Comparison of ENCODE assay signal across 8 cellular contexts in the genomic region with DNA sequence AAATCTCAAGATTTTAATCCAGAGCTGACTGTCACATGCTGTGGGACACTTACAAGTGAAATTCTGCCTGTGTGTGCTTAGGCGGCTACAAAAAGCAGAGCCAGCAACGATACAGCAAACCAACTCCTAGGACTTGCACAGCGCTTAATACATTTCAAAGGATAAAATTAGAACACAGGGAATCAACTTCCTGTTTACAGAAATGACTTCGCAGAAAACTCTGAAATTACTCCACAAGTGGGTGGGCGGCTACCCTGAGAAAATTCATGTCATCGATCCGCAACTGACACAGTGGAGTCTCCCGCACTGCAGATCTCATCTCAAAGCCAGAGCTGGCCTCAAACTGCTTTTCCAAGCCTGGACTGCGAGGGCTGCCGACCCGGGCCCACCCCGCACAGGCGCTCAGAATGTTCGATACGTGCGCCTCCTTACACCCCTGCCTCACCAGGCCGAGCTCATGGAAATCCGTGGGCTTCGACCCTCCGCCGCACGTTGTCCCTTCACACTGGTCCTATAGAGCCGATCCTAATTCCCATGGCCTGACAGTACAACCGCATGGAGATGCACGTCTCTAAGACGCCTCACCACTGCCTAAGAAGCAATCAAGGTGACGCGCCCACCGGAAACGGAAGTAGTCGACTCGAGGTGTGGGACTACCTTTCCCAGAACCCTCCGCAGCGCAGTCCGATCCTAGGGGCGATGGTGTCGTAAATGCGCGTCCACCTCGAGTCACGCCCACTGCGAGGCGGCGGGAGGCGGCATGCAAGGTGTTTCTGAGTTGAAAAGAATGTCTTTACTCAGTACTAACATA. TPM values are rescaled to one million over a fixed set of nuclear protein-coding genes. Genes with fewer than 3 reads are reported as not detected.
A peak's percentile ranks its signal among the peaks of the same experiment; 100 is the strongest.
DNase-seq lines count a peak whose midpoint lies in the region; ATAC-seq and TF ChIP-seq lines count a peak whose summit lies in the region.

TSS of gene ZNF229 (minus strand) at position 609 of the 811 bp plus-strand sequence. CDS start 5,625 bp downstream, outside the sequence.

- H3K36me3 ChIP-seq in parathyroid adenoma (ENCODE audit: control insufficient read depth, insufficient read depth, low read length) (no peaks in the 10 kb centered on the region), thoracic aorta (peaks cover 14% of the 10 kb centered on the region)

- POLR2A ChIA-PET in AG04450 (lab: Yijun Ruan, JAX): no interaction called here

- H3K4me1 ChIP-seq in parathyroid adenoma: no peaks in the 10 kb centered on the region
- H3K4me1 ChIP-seq in thoracic aorta (ENCODE audit: control insufficient read depth in 1 of 2, low read depth in 2 of 2): peaks cover 0 to 9% of the 10 kb centered on the region in 2 donors

- DNase-seq in AG04450 (ENCODE audit: low read depth, low spot score) (peak; percentile 87), HT1080 (ENCODE audit: low read depth) (peak; percentile 90), T-helper 1 cell (peak; percentile 16 to 54 (median 40)), amniotic stem cell (lab: John Stamatoyannopoulos, UW) (peak; percentile 80), left cardiac atrium (peak; percentile 94), thoracic aorta (ENCODE audit: low spot score) (peak; percentile 41)

- H3K4me3 ChIP-seq in AG04450 (ENCODE audit: low read depth, low read length) (peak within 1 kb of the TSS; percentile 91), parathyroid adenoma (ENCODE audit: low read depth, low read length) (peak within 1 kb of the TSS; percentile 76), thoracic aorta (peak within 1 kb of the TSS; percentile 82)

- H3K27me3 ChIP-seq in AG04450 (ENCODE audit: control insufficient read depth, insufficient read depth, low read length) (no peaks in the 10 kb centered on the region), parathyroid adenoma (ENCODE audit: control insufficient read depth, insufficient read depth, low read length) (no peaks in the 10 kb centered on the region), thoracic aorta (replicated peaks; ENCODE audit: insufficient read depth) (no peaks in the 10 kb centered on the region)

- TF ChIP-seq CTCF in AG04450 (IDR thresholded peaks at IDR 0.05; ENCODE audit: low read depth, low read length) (no peak), parathyroid adenoma (IDR thresholded peaks at IDR 0.05) (no peak), thoracic aorta (IDR thresholded peaks at IDR 0.05) (no peak)

- peak; percentile 99 to 100 for ATAC-seq in left cardiac atrium
- no peak for ATAC-seq in thoracic aorta (ENCODE audit: insufficient number of reproducible peaks, low FRiP score, low read depth)
- ATAC-seq in GM19397 (IDR thresholded peaks at IDR 0.05; ENCODE audit: unreplicated experiment): no peak

- H3K4me2 ChIP-seq in parathyroid adenoma (ENCODE audit: low read length): peak within 1 kb of the TSS; percentile 80

- CTCF ChIA-PET in AG04450 (lab: Charles Lee): no interaction called here

- H2AFZ ChIP-seq in parathyroid adenoma: no peak within 1 kb of the TSS

- H3K79me2 ChIP-seq in parathyroid adenoma: no peaks in the 10 kb centered on the region

- peak within 1 kb of the TSS; percentile 81 for H3K27ac ChIP-seq in AG04450 (ENCODE audit: low read depth, low read length)
- no peak within 1 kb of the TSS for H3K27ac ChIP-seq in parathyroid adenoma
- H3K27ac ChIP-seq in thoracic aorta: no peak within 1 kb of the TSS

- intact Hi-C loops in left cardiac atrium (cut with DNase I): no loop called here

- H3K9me3 ChIP-seq in AG04450 (ENCODE audit: control insufficient read depth, insufficient read depth, low read length): peaks cover 17% of the 10 kb centered on the region
- no peaks in the 10 kb centered on the region for H3K9me3 ChIP-seq in parathyroid adenoma (ENCODE audit: control insufficient read depth, low read length)
- H3K9me3 ChIP-seq in thoracic aorta: peaks cover 43% of the 10 kb centered on the region

- H3K9ac ChIP-seq in parathyroid adenoma: no peak within 1 kb of the TSS

RNA-seq across cellular contexts. Expression of gene ZNF229, which starts in this region (rescaled TPM):
- polyA plus RNA-seq in AG04450 (2011; rRNA removed): 12.8 TPM in 2 replicates
- 13.2 and 16.4 TPM in 2 replicates for polyA minus RNA-seq in AG04450 (2011; rRNA and poly(A)+ RNA removed)
- total RNA-seq in HT1080 (2014; rRNA removed; shearing (Covaris generic)): 5.8 and 7.3 TPM in 2 replicates
- 2.3 and 4.0 TPM in 2 replicates for polyA plus RNA-seq in HT1080 (2015; cell fraction: cytosol; rRNA removed)
- polyA plus RNA-seq in HT1080 (2015; cell fraction: nucleus; rRNA removed): 4.1 and 4.4 TPM in 2 replicates
- total RNA-seq in left cardiac atrium (1 to 10 TPM; 5.2 to 5.6 TPM), thoracic aorta (1 to 10 TPM; 2.3 to 4.1 TPM)

Comparison
In these comparisons a context has a peak if more than half of its experiments do, and no peak if none do; other contexts are left out.
1. DNase-seq: peak in every context shown above with its lines; median percentile 94 in left cardiac atrium; 90 in HT1080; 87 in AG04450; 80 in amniotic stem cell; 41 in thoracic aorta; 40 in T-helper 1 cell.
2. ATAC-seq: peak in left cardiac atrium (2 of 2); none in thoracic aorta (single experiment) and GM19397 (single experiment).
3. Peak in every context shown above with its lines, with median percentiles within 50 percentile points of each other: H3K4me3 ChIP-seq.